ENCODE assay signal across 13 cellular contexts in genomic region chr17:43556292-43556691, GRCh38. TPM values are rescaled to one million over a fixed set of nuclear protein-coding genes. Genes with fewer than 3 reads are reported as not detected.
A peak's percentile ranks its signal among the peaks of the same experiment; 100 is the strongest.
DNase-seq lines count a peak whose midpoint lies in the region; ATAC-seq lines count a peak whose summit lies in the region.
"Had no signal": no experiment of that assay in that cellular context is flagged by ENCODE, and none has a peak within 500 bp of the region (broad histone marks: within the 10 kb centered on the region; RNA-seq: fewer than 3 reads in every experiment).

No MANE protein-coding gene starts in this region.

- H3K4me3 Mint-ChIP-seq in T-helper 2 cell treated with Interferon-gamma antibody and Interleukin-4, amounts not matched to agents 5 μg/mL and 100 μg/mL, for 36 hours, result no peak overlapping the region

- H3K27ac ChIP-seq in caudate nucleus (ENCODE audit: low read depth, low read length), result no peak overlapping the region
- H3K27ac ChIP-seq: ovary, testis had no signal

- H3K27me3 Mint-ChIP-seq in T-helper 2 cell treated with Interferon-gamma antibody and Interleukin-4, amounts not matched to agents 5 μg/mL and 100 μg/mL, for 36 hours (ENCODE audit: low read depth), result peaks cover 20% of the 10 kb centered on the region

- peaks cover 7% of the 10 kb centered on the region for H3K4me1 Mint-ChIP-seq in T-helper 2 cell treated with Interferon-gamma antibody and Interleukin-4, amounts not matched to agents 5 μg/mL and 100 μg/mL, for 36 hours (ENCODE audit: low read depth)

- no peaks in the 10 kb centered on the region for H3K9me3 Mint-ChIP-seq in T-helper 2 cell treated with Interferon-gamma antibody and Interleukin-4, amounts not matched to agents 5 μg/mL and 100 μg/mL, for 36 hours

- peak overlapping the region; percentile 42 for H3K27ac Mint-ChIP-seq in T-helper 2 cell treated with Interferon-gamma antibody and Interleukin-4, amounts not matched to agents 5 μg/mL and 100 μg/mL, for 36 hours

- peak; percentile 20 for DNase-seq in stimulated activated CD4-positive, alpha-beta T cell treated with anti-CD3 and anti-CD28 coated beads, Interleukin-1b, Interleukin-23, amount 100 ng/mL, for 48 hours
- DNase-seq in stimulated activated CD4-positive, alpha-beta T cell treated with anti-CD3 and anti-CD28 coated beads, Interleukin-12 subunit alpha, Interleukin-12 subunit beta, amount 100 ng/mL, for 4 hours, result no peak
- DNase-seq in T-helper 2 cell treated with Interferon-gamma antibody and Interleukin-4, amounts not matched to agents 5 μg/mL and 100 μg/mL, for 36 hours (ENCODE audit: low spot score), result no peak
- peak; percentile 56 to 72 for DNase-seq in left colon
- no peak for DNase-seq in germinal center (ENCODE audit: low spot score)
- no peak for DNase-seq in SW 1271 (lab: John Stamatoyannopoulos, UW)
- no peak for DNase-seq in caudate nucleus (lab: John Stamatoyannopoulos, UW)
- DNase-seq: activated CD4-positive, alpha-beta T cell treated with anti-CD3 and anti-CD28 coated beads for 1 hour; effector memory CD4-positive, alpha-beta T cell; NCI-H1694 treated with DMSO at 0.1 percent for 48 hours; ovary; testis had no signal

- intact Hi-C loops in left colon (cut with DNase I, micrococcal nuclease), result no loop called here

- ATAC-seq in left colon (peak; percentile 73), GM19023 (IDR thresholded peaks at IDR 0.05; ENCODE audit: unreplicated experiment) (no peak)

- no peaks in the 10 kb centered on the region for H3K36me3 Mint-ChIP-seq in T-helper 2 cell treated with Interferon-gamma antibody and Interleukin-4, amounts not matched to agents 5 μg/mL and 100 μg/mL, for 36 hours (ENCODE audit: low read depth)

RNA-seq across cellular contexts. Expression of gene ETV4, which starts 10.2 kb away (rescaled TPM):
- total RNA-seq in left colon, result under 1 TPM; 0.89 to 0.95 TPM

Comparison
In these comparisons a context has a peak if more than half of its experiments do, and no peak if none do; other contexts are left out.
1. DNase-seq: peak in stimulated activated CD4-positive, alpha-beta T cell treated with anti-CD3 and anti-CD28 coated beads, Interleukin-1b, Interleukin-23, amount 100 ng/mL, for 48 hours (single experiment) and left colon (2 of 2); none in stimulated activated CD4-positive, alpha-beta T cell treated with anti-CD3 and anti-CD28 coated beads, Interleukin-12 subunit alpha, Interleukin-12 subunit beta, amount 100 ng/mL, for 4 hours (single experiment), T-helper 2 cell treated with Interferon-gamma antibody and Interleukin-4, amounts not matched to agents 5 μg/mL and 100 μg/mL, for 36 hours (single experiment), germinal center (single experiment), SW 1271 (0 of 2) and caudate nucleus (0 of 61).